ENCODE assay signal across 21 cellular contexts in the genomic region with DNA sequence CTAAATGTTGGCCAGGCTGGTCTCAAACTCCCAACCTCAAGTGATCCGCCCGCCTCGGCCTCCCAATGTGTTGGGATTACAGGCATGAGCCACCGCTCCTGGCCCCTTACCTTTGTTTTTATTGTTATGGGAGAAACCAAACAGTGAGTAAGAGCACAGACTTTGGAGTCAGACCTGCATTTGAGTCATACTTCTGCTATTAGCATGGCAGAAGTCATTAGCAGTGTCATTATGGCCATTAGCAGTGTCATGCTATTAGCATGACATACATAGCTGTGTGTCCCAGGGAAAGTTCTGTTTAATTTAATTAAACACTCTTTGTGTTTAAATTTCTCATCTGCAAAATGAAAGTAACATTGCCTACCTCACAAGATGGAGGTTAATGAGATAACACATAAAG.
"Had no signal": no experiment of that assay in that cellular context is flagged by ENCODE, and none has a peak within 500 bp of the region (broad histone marks: within the 10 kb centered on the region; RNA-seq: fewer than 3 reads in every experiment).

No MANE protein-coding gene starts in this region.

- H3K9me3 ChIP-seq: breast epithelium had no signal

- H3K27me3 Mint-ChIP-seq: activated CD4-positive, alpha-beta memory T cell treated with anti-CD3 and anti-CD28 coated beads for 36 hours; activated CD4-positive, alpha-beta T cell treated with anti-CD3 and anti-CD28 coated beads, Interleukin-2, amount 10 ng/mL, durations not matched to agents 7 days and 5 days; activated naive CD4-positive, alpha-beta T cell treated with anti-CD3 and anti-CD28 coated beads, Interleukin-2, amount 50 U/mL, for 24 hours had no signal

- H3K27ac ChIP-seq: breast epithelium, VCaP had no signal

- H3K36me3 ChIP-seq: breast epithelium had no signal

- H3K4me3 ChIP-seq: breast epithelium had no signal

- H3K27me3 ChIP-seq: breast epithelium had no signal

- DNase-seq: activated CD4-positive, alpha-beta memory T cell treated with anti-CD3 and anti-CD28 coated beads for 36 hours; activated CD4-positive, alpha-beta T cell treated with anti-CD3 and anti-CD28 coated beads, Interleukin-2, amount 10 ng/mL, durations not matched to agents 7 days and 5 days; activated CD4-positive, CD25-positive, alpha-beta regulatory T cell; activated effector memory CD4-positive, alpha-beta T cell treated with Interleukin-2 at 50 U/mL for 16 hours; activated naive CD4-positive, alpha-beta T cell; activated T-cell treated with anti-CD3 and anti-CD28 coated beads for 4 hours; aorta; central memory CD4-positive, alpha-beta T cell; KBM-7; NCI-H1092; NCI-H1417 treated with DMSO at 0.1 percent for 48 hours; NCI-H1694; NCI-H2029; NCI-H510A treated with DMSO at 0.1 percent for 48 hours; NCI-H69; SIG-M5; T-helper 2 cell; T1000 had no signal

- H3K4me1 ChIP-seq: breast epithelium had no signal

- H3K4me3 Mint-ChIP-seq: activated CD4-positive, alpha-beta memory T cell treated with anti-CD3 and anti-CD28 coated beads for 36 hours; activated CD4-positive, alpha-beta T cell treated with anti-CD3 and anti-CD28 coated beads, Interleukin-2, amount 10 ng/mL, durations not matched to agents 7 days and 5 days; activated naive CD4-positive, alpha-beta T cell treated with anti-CD3 and anti-CD28 coated beads, Interleukin-2, amount 50 U/mL, for 24 hours had no signal

- H3K9me3 Mint-ChIP-seq: activated CD4-positive, alpha-beta memory T cell treated with anti-CD3 and anti-CD28 coated beads for 36 hours; activated CD4-positive, alpha-beta T cell treated with anti-CD3 and anti-CD28 coated beads, Interleukin-2, amount 10 ng/mL, durations not matched to agents 7 days and 5 days; activated naive CD4-positive, alpha-beta T cell treated with anti-CD3 and anti-CD28 coated beads, Interleukin-2, amount 50 U/mL, for 24 hours had no signal

- H3K4me1 Mint-ChIP-seq: activated CD4-positive, alpha-beta T cell treated with anti-CD3 and anti-CD28 coated beads, Interleukin-2, amount 10 ng/mL, durations not matched to agents 7 days and 5 days; activated naive CD4-positive, alpha-beta T cell treated with anti-CD3 and anti-CD28 coated beads, Interleukin-2, amount 50 U/mL, for 24 hours had no signal

- H3K27ac Mint-ChIP-seq: activated CD4-positive, alpha-beta memory T cell treated with anti-CD3 and anti-CD28 coated beads for 36 hours; activated CD4-positive, alpha-beta T cell treated with anti-CD3 and anti-CD28 coated beads, Interleukin-2, amount 10 ng/mL, durations not matched to agents 7 days and 5 days; activated naive CD4-positive, alpha-beta T cell treated with anti-CD3 and anti-CD28 coated beads, Interleukin-2, amount 50 U/mL, for 24 hours had no signal
